ENCODE assay signal across 1 cellular context in genomic region chr13:76331948-76332712, GRCh38.
TF ChIP-seq lines count a peak whose summit lies in the region.

No MANE protein-coding gene starts in this region.

TF ChIP-seq in GM23338, 12 proteins besides CTCF, POLR2A, EP300 and RAD21 (continued from another document):
- TF ChIP-seq CREB1 (CRISPR knock-in tag; IDR thresholded peaks at IDR 0.05; ENCODE audit: low read depth) (no peak), EZH2phosphoT487 (IDR thresholded peaks at IDR 0.05; ENCODE audit: unreplicated experiment) (no peak)
